Comparison of ENCODE assay signal across 19 cellular contexts in the genomic region with DNA sequence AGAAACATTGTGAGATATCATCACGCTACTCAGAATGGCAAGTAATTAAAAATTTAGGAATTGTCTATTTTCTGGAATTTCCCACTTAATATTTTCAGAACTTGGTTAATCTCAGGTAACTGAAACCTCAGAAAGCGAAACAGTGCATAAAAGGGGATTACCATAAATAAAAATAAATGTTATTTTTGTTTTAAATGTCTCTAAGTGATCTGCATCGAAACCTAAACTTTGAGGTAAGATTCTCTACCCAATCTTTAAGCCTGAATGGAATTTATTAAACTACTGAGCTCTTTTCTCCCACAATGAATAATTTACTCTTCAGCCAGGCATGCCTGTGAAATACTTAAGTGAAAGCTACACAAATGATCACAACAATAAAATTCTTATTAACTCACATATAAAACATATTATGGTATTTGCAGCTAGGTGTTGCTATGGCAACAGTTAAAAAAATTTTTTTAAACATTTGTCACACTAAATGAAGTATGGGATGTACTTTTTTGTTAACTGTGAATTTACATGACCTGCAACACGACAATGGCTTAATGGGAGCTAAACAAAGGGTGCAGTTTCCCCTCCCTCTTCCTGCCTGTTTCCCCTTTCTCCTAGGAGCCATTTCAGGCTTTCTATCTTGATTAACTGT.
"Had no signal": no experiment of that assay in that cellular context is flagged by ENCODE, and none has a peak within 500 bp of the region (broad histone marks: within the 10 kb centered on the region; RNA-seq: fewer than 3 reads in every experiment).

No MANE protein-coding gene starts in this region.

- H3K9ac ChIP-seq: parathyroid adenoma had no signal

- H3K36me3 ChIP-seq: colonic mucosa, esophagus squamous epithelium, left ventricle myocardium inferior, thyroid gland, uterus had no signal

- DNase-seq: activated CD4-positive, alpha-beta T cell treated with anti-CD3 and anti-CD28 coated beads, Interleukin-2, amount 10 ng/mL, durations not matched to agents 7 days and 5 days; activated CD8-positive, alpha-beta memory T cell treated with anti-CD3 and anti-CD28 coated beads, Interleukin-2, amount 50 U/mL, for 48 hours; activated gamma-delta T cell treated with Interleukin-2 at 50 U/mL for 16 hours; amygdala; central memory CD4-positive, alpha-beta T cell; colonic mucosa; effector CD4-positive, alpha-beta T cell; esophagus squamous epithelium; hippocampal formation; left ventricle myocardium inferior; mesenchymal stem cell; naive thymus-derived CD8-positive, alpha-beta T cell; stimulated activated CD4-positive, alpha-beta T cell treated with anti-CD3 and anti-CD28 coated beads, Interleukin-2, amount 100 ng/mL, for 48 hours; thyroid gland; uterus had no signal

- ATAC-seq: naive thymus-derived CD8-positive, alpha-beta T cell; stimulated activated memory B cell treated with anti-CD40 and anti-IgM and Interleukin-4, amounts not matched to agents 10 μg/mL and 1 μg/mL and 100 μg/mL, for 72 hours had no signal

- H3K4me1 ChIP-seq: colonic mucosa, esophagus squamous epithelium, left ventricle myocardium inferior, parathyroid adenoma, thyroid gland, uterus had no signal

- FAIRE-seq: endothelial cell of umbilical vein, TTC549 had no signal

- H3K27me3 ChIP-seq: colonic mucosa, esophagus squamous epithelium, thyroid gland, uterus had no signal

- H3K4me3 ChIP-seq: colonic mucosa, esophagus squamous epithelium, left ventricle myocardium inferior, thyroid gland, uterus had no signal

- H3K9me3 ChIP-seq: colonic mucosa, esophagus squamous epithelium, left ventricle myocardium inferior, thyroid gland, uterus had no signal

- H3K27ac ChIP-seq: colonic mucosa, esophagus squamous epithelium, left ventricle myocardium inferior, parathyroid adenoma, thyroid gland, uterus had no signal
